Comparison of ENCODE assay signal across 14 cellular contexts in the genomic region with DNA sequence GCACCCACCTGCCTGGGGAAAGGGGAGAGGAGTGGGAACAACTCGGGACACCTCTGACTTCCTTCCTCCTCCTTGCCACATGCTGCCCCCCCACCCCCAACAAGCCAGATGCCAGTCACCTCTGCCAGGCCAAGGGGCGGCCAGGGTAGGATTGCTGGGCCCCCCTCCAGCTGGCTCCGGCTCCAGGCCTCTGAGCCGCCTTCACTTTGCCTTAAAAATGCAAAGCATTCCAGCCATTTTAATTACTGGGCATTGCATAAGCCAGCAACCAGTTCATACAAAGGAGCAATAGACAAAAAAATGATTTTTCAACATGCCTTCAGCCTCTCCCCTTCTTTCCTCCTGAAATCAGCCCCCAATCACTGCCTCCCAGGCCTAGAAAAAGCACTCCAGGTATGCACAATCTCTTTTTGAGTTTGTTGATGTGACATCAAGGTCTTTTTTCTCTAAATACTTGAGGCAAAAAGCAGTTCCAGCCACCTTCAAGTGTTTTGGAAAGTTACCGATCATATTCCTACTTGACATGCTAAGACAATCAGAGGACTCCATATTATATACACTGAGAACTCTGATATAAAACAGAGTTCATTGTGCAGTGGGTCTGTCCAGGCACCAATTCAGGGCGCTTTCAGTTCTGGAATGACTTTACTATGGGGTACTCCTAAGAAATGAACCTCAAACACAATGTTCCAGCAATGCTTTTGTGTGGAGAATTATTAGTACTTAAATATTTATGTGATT. TPM values are rescaled to one million over a fixed set of nuclear protein-coding genes. Genes with fewer than 3 reads are reported as not detected.
DNase-seq lines count a peak whose midpoint lies in the region; ATAC-seq, FAIRE-seq and TF ChIP-seq lines count a peak whose summit lies in the region.
"Had no signal": no experiment of that assay in that cellular context is flagged by ENCODE, and none has a peak within 500 bp of the region (broad histone marks: within the 10 kb centered on the region; RNA-seq: fewer than 3 reads in every experiment).

No MANE protein-coding gene starts in this region.

- no peak for FAIRE-seq in D721Med (lab: Jason Lieb, UNC)
- FAIRE-seq: A549 had no signal

- ATAC-seq in Right ventricle myocardium inferior (peak; percentile 56), GM18520 (IDR thresholded peaks at IDR 0.05; ENCODE audit: unreplicated experiment) (no peak)
- ATAC-seq: A549, esophagus mucosa, psoas muscle had no signal

- H3K27me3 ChIP-seq in left ventricle myocardium inferior (ENCODE audit: low read depth) (no peaks in the 10 kb centered on the region), fibroblast of lung (ENCODE audit: control insufficient read depth, insufficient read depth, low read length) (no peaks in the 10 kb centered on the region), osteoblast (ENCODE audit: insufficient read depth, low read length) (no peaks in the 10 kb centered on the region), Peyer's patch (no peaks in the 10 kb centered on the region)

- TF ChIP-seq CTCF in left ventricle myocardium inferior (IDR thresholded peaks at IDR 0.05; ENCODE audit: borderline replicate concordance) (no peak), fibroblast of lung (conservative IDR thresholded peaks at IDR 0.05 in 1 of 2, IDR thresholded peaks at IDR 0.05 in 1 of 2; ENCODE audit: low read depth in 1 of 2, low read length in 2 of 2) (no peak), osteoblast (IDR thresholded peaks at IDR 0.05; ENCODE audit: extremely low read depth, low read depth, low read length) (no peak), Peyer's patch (IDR thresholded peaks at IDR 0.05) (no peak), D721Med (IDR thresholded peaks at IDR 0.05; ENCODE audit: insufficient read depth, missing control alignments) (no peak)

- H4K20me1 ChIP-seq in fibroblast of lung (ENCODE audit: control insufficient read depth, extremely low read depth, insufficient read depth, low read length), result no peaks in the 10 kb centered on the region
- H4K20me1 ChIP-seq in osteoblast (ENCODE audit: insufficient read depth, low read length), result no peaks in the 10 kb centered on the region

- H3K27ac ChIP-seq in left ventricle myocardium inferior (replicated peaks), result no peak overlapping the region
- no peak overlapping the region for H3K27ac ChIP-seq in fibroblast of lung (ENCODE audit: insufficient read depth, low read length)
- peak overlapping the region; percentile 44 for H3K27ac ChIP-seq in osteoblast (ENCODE audit: low read depth, low read length)
- no peak overlapping the region for H3K27ac ChIP-seq in Peyer's patch
- H3K27ac ChIP-seq: A549, psoas muscle had no signal

- H3K9me3 ChIP-seq in left ventricle myocardium inferior (replicated peaks), result no peaks in the 10 kb centered on the region
- H3K9me3 ChIP-seq in fibroblast of lung (ENCODE audit: control insufficient read depth, insufficient read depth, low read depth, low read length), result no peaks in the 10 kb centered on the region
- H3K9me3 ChIP-seq in osteoblast (ENCODE audit: low read depth, low read length), result no peaks in the 10 kb centered on the region
- H3K9me3 ChIP-seq in Peyer's patch, result no peaks in the 10 kb centered on the region
- H3K9me3 ChIP-seq: A549, psoas muscle had no signal

- H3K4me3 ChIP-seq in left ventricle myocardium inferior (no peak overlapping the region), fibroblast of lung (replicated peaks in 1 of 4; ENCODE audit: control extremely low read depth in 1 of 4, insufficient read depth in 1 of 4, low read depth in 3 of 4, low read length in 4 of 4) (no peak overlapping the region), osteoblast (ENCODE audit: insufficient read depth, low read length) (no peak overlapping the region), Peyer's patch (no peak overlapping the region)
- H3K4me3 ChIP-seq: A549, psoas muscle had no signal

- no peaks in the 10 kb centered on the region for H3K36me3 ChIP-seq in left ventricle myocardium inferior
- H3K36me3 ChIP-seq in fibroblast of lung (ENCODE audit: control insufficient read depth, insufficient read depth, low read length), result no peaks in the 10 kb centered on the region
- no peaks in the 10 kb centered on the region for H3K36me3 ChIP-seq in osteoblast (ENCODE audit: insufficient read depth, low read length)
- H3K36me3 ChIP-seq in Peyer's patch, result no peaks in the 10 kb centered on the region

- intact Hi-C loops in Right ventricle myocardium inferior (cut with DNase I) (no loop called here), left ventricle myocardium inferior (cut with micrococcal nuclease) (no loop called here)

- H3K79me2 ChIP-seq in fibroblast of lung (ENCODE audit: control insufficient read depth, insufficient read depth, low read length), result no peaks in the 10 kb centered on the region
- H3K79me2 ChIP-seq in osteoblast (ENCODE audit: insufficient read depth, low read length), result no peaks in the 10 kb centered on the region

- no peak overlapping the region for H2AFZ ChIP-seq in fibroblast of lung (ENCODE audit: low read length)
- peak overlapping the region; percentile 65 for H2AFZ ChIP-seq in osteoblast (ENCODE audit: low read length)

- DNase-seq in Right ventricle myocardium inferior (ENCODE audit: missing footprints), result no peak
- DNase-seq in left ventricle myocardium inferior, result no peak
- peak; percentile 81 to 84 for DNase-seq in fibroblast of lung (ENCODE audit: low read depth in 2 of 2)
- DNase-seq in osteoblast (ENCODE audit: insufficient read length, low spot score, missing footprints), result peak; percentile 81
- no peak for DNase-seq in Peyer's patch
- DNase-seq in D721Med (ENCODE audit: insufficient read length, low spot score), result no peak
- no peak for DNase-seq in OCI-M1 (lab: John Stamatoyannopoulos, UW)
- DNase-seq: activated CD8-positive, alpha-beta memory T cell treated with anti-CD3 and anti-CD28 coated beads, Interleukin-2, amount 50 U/mL, for 48 hours; NCI-H2081 treated with DMSO at 0.1 percent for 48 hours; psoas muscle had no signal

- H3K4me1 ChIP-seq in left ventricle myocardium inferior, result peaks cover 12% of the 10 kb centered on the region
- no peaks in the 10 kb centered on the region for H3K4me1 ChIP-seq in fibroblast of lung (ENCODE audit: control insufficient read depth, extremely low read depth, insufficient read depth, low read length)
- H3K4me1 ChIP-seq in osteoblast (ENCODE audit: insufficient read depth, low read length), result peaks cover 17% of the 10 kb centered on the region
- H3K4me1 ChIP-seq in Peyer's patch, result no peaks in the 10 kb centered on the region
- H3K4me1 ChIP-seq: A549, psoas muscle had no signal

- TF ChIP-seq POLR2A in Peyer's patch (IDR thresholded peaks at IDR 0.05), result no peak

- H3K4me2 ChIP-seq in fibroblast of lung (ENCODE audit: extremely low read depth, insufficient read depth, low read length) (no peak overlapping the region), osteoblast (ENCODE audit: insufficient read depth, low read length) (peak overlapping the region; percentile 20)
- H3K4me2 ChIP-seq: A549 had no signal

- H3K9ac ChIP-seq in fibroblast of lung (ENCODE audit: insufficient read depth, low read length), result no peak overlapping the region

RNA-seq across cellular contexts. Expression of a gene that starts 12.5 kb away (rescaled TPM):
- total RNA-seq in Right ventricle myocardium inferior (288 TPM), left ventricle myocardium inferior (250 TPM), fibroblast of lung (145 and 242 TPM in 2 replicates), osteoblast (1,020 and 1,293 TPM in 2 replicates), Peyer's patch (10 to 100 TPM; 40.1 to 93.3 (median 67.5) TPM)
- polyA plus RNA-seq in fibroblast of lung, result 211 and 375 TPM in 2 replicates
- polyA plus RNA-seq in fibroblast of lung (2012), result 182 and 348 TPM in 2 replicates
- polyA minus RNA-seq in fibroblast of lung (ENCODE audit: low replicate concordance), result 214 and 341 TPM in 2 replicates
- total RNA-seq: OCI-LY7 had no signal

Comparison
In these comparisons a context has a peak if more than half of its experiments do, and no peak if none do; other contexts are left out.
1. DNase-seq: peak in fibroblast of lung (2 of 2) and osteoblast (single experiment); none in Right ventricle myocardium inferior (single experiment), left ventricle myocardium inferior (single experiment), Peyer's patch (0 of 3), D721Med (single experiment) and OCI-M1 (single experiment).